8 cellular contexts compared by ENCODE assay signal in genomic region chr2:37862620-37863019, GRCh38.
"Had no signal": no experiment of that assay in that cellular context is flagged by ENCODE, and none has a peak within 500 bp of the region (broad histone marks: within the 10 kb centered on the region; RNA-seq: fewer than 3 reads in every experiment).

No MANE protein-coding gene starts in this region.

- H3K4me3 Mint-ChIP-seq: HFFc6, IgD-negative memory B cell had no signal

- H3K36me3 ChIP-seq: HAP-1 had no signal

- H3K36me3 Mint-ChIP-seq: IgD-negative memory B cell had no signal

- H3K27ac Mint-ChIP-seq: HFFc6, IgD-negative memory B cell had no signal

- H3K4me1 ChIP-seq: HAP-1 had no signal

- H3K9ac ChIP-seq: GM23248 had no signal

- H3K4me1 Mint-ChIP-seq: IgD-negative memory B cell had no signal

- H2AFZ ChIP-seq: GM23248 had no signal

- H3K9me3 ChIP-seq: HAP-1 had no signal

- H3K27ac ChIP-seq: GM23248 had no signal

- H3K9me3 Mint-ChIP-seq: HFFc6 had no signal

- DNase-seq: GM23248, GOT3, H7, HFFc6, KBM-7 had no signal

- ATAC-seq: HCT116 had no signal

- H3K4me3 ChIP-seq: GM23248, HAP-1 had no signal
